ENCODE assay signal across 8 cellular contexts in the genomic region with DNA sequence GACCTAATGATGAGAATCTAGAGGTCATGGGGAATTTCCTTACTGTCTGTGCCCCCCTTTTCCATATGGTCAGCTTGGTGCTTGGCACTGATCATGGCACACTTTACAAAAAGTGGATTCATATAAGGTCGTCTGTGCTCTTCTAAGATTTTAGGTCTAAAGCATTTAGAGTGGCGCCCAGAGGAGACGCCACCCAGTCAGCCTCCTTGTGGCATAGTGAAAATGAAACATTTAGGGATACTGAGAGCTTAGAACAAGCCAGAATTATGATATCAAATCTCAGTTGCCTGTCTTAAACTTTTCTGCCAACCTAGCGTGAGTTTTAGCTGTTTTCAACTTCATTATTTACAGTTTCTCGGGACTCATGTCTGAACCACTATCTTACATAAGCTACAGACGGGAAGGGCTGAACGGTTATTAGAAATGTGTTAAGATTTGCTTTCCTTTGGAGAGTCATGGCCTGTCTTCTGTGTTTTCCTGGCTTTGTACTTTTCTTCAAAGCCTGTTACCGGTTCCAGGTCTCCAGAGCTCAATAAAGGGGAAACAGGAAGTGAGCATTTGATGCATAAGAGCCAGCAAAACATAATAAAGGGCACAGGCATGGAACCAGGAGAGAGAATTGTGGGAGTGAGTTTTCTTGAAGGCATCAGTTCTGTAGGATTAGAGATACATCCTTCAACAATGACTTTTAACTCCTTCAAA. TPM values are rescaled to one million over a fixed set of nuclear protein-coding genes. Genes with fewer than 3 reads are reported as not detected.
DNase-seq lines count a peak whose midpoint lies in the region; ATAC-seq, FAIRE-seq and TF ChIP-seq lines count a peak whose summit lies in the region.

No MANE protein-coding gene starts in this region.

- CTCF ChIA-PET in K562 (lab: Yijun Ruan, JAX; ENCODE audit: low intra/inter-chr PET ratio): no interaction called here

- peaks cover 98% of the 10 kb centered on the region for H3K79me2 ChIP-seq in K562 (ENCODE audit: control insufficient read depth, insufficient read depth, low read length)

- H3K27ac ChIP-seq in K562 (ENCODE audit: extremely low read depth, low read depth, low read length): peak overlapping the region; percentile 82

- TF ChIP-seq EP300 in K562 (IDR thresholded peaks at IDR 0.05; ENCODE audit: low read length): no peak

- H3K4me3 Mint-ChIP-seq in osteocyte (ENCODE audit: unreplicated experiment): no peak overlapping the region

- H3K4me1 Mint-ChIP-seq in osteocyte (ENCODE audit: unreplicated experiment): peaks cover 36% of the 10 kb centered on the region

- peak overlapping the region; percentile 92 for H3K27ac Mint-ChIP-seq in osteocyte (ENCODE audit: unreplicated experiment)

- no peak for TF ChIP-seq RAD21 in K562 (CRISPR knock-in tag; conservative IDR thresholded peaks at IDR 0.05 in 1 of 2, IDR thresholded peaks at IDR 0.05 in 1 of 2)

- WGBS in K562 (ENCODE audit: insufficient coverage, low coverage, missing lambda C conversion rate): 32% methylated on average over 8 of the region's 8 CpGs

- H3K36me3 Mint-ChIP-seq in osteocyte (ENCODE audit: unreplicated experiment): no peaks in the 10 kb centered on the region

- H4K20me1 ChIP-seq in K562 (replicated peaks; ENCODE audit: control insufficient read depth, insufficient read depth, low read length): no peaks in the 10 kb centered on the region

- no peak for TF ChIP-seq POLR2A in K562 (conservative IDR thresholded peaks at IDR 0.05)

- peak overlapping the region; percentile 63 for H3K4me2 ChIP-seq in K562 (ENCODE audit: insufficient read depth, low read length)

- POLR2A ChIA-PET in K562 (lab: Yijun Ruan, JAX): interaction anchor here (1.0 to 4.5 kb wide), 11 partner anchors 7 to 98 kb away, joined by 3 to 32 read pairs (median 5); a partner anchor contains a TSS

- H3K9me3 ChIP-seq in K562 (replicated peaks; ENCODE audit: control insufficient read depth, insufficient read depth, low read depth, low read length): no peaks in the 10 kb centered on the region

- ATAC-seq in GM19025 (IDR thresholded peaks at IDR 0.05; ENCODE audit: low read depth, unreplicated experiment) (peak; percentile 21), HG03097 (IDR thresholded peaks at IDR 0.05; ENCODE audit: low FRiP score, unreplicated experiment) (peak; percentile 11), K562 (peak; percentile 3; the same call in 2 of the 3 replicates), HG03025 (IDR thresholded peaks at IDR 0.05; ENCODE audit: low FRiP score, unreplicated experiment) (no peak), HG02884 (IDR thresholded peaks at IDR 0.05; ENCODE audit: unreplicated experiment) (no peak)

- in situ Hi-C loops in K562 (cut with MboI): no loop called here

- intact Hi-C loops in K562 (cut with micrococcal nuclease): no loop called here

- DNase-seq in K562 (ENCODE audit: extremely low read depth in 1 of 4, low spot score in 3 of 4): no peak
- DNase-seq in osteocyte (ENCODE audit: extremely low spot score, unreplicated experiment): no peak
- DNase-seq in hippocampal formation (lab: John Stamatoyannopoulos, UW): no peak
- DNase-seq in mucosa of gallbladder (ENCODE audit: low spot score): no peak

- H3K36me3 ChIP-seq in K562 (ENCODE audit: control insufficient read depth, insufficient read depth, low read length): no peaks in the 10 kb centered on the region

- no peak for FAIRE-seq in K562 (lab: Jason Lieb, UNC)

- no peak overlapping the region; the same call in 1 of the 2 replicates for H3K4me3 ChIP-seq in K562

- no peak for TF ChIP-seq CTCF in K562 (IDR thresholded peaks at IDR 0.05 in 2 of 3, conservative IDR thresholded peaks at IDR 0.05 in 1 of 3; ENCODE audit: insufficient read depth in 2 of 3, low read depth in 1 of 3, low read length in 3 of 3)
- no peak for TF ChIP-seq CTCF in osteocyte (IDR thresholded peaks at IDR 0.05)

- peaks cover 22 to 39% of the 10 kb centered on the region in 2 experiments for H3K4me1 ChIP-seq in K562 (replicated peaks in 1 of 2; ENCODE audit: control insufficient read depth in 2 of 2, insufficient read depth in 2 of 2, low read length in 2 of 2)

- no peaks in the 10 kb centered on the region for H3K9me3 Mint-ChIP-seq in osteocyte (ENCODE audit: unreplicated experiment)

- H3K27me3 ChIP-seq in K562 (ENCODE audit: control insufficient read depth in 2 of 2, insufficient read depth in 2 of 2, low read length in 2 of 2): no peaks in the 10 kb centered on the region

- no peaks in the 10 kb centered on the region for H3K9me1 ChIP-seq in K562 (ENCODE audit: control insufficient read depth, insufficient read depth, low read length)

- BruUV-seq in K562 (replicated peaks; lab: Mats Ljungman, UMichigan): no TSS peak

- no peaks in the 10 kb centered on the region for H3K27me3 Mint-ChIP-seq in osteocyte (ENCODE audit: unreplicated experiment)

- peak overlapping the region; percentile 61 for H2AFZ ChIP-seq in K562 (ENCODE audit: low read depth, low read length)

- H3K9ac ChIP-seq in K562 (ENCODE audit: insufficient read depth in 1 of 2, low read depth in 2 of 2, low read length in 2 of 2): peak overlapping the region; percentile 0 to 54; a peak in 3 of 4 replicates

TF ChIP-seq in K562, 482 proteins besides CTCF, POLR2A, EP300 and RAD21 (continues in another document):
- TF ChIP-seq MED1 (CRISPR knock-in tag; IDR thresholded peaks at IDR 0.05; ENCODE audit: borderline replicate concordance) (no peak), SPI1 (IDR thresholded peaks at IDR 0.05; ENCODE audit: borderline replicate concordance, low read depth, low read length) (peak; percentile 90), ZFX (CRISPR knock-in tag; IDR thresholded peaks at IDR 0.05) (peak; percentile 3; the same call in 1 of the 2 replicates), PHB2 (IDR thresholded peaks at IDR 0.05; ENCODE audit: low read depth) (no peak)
- TF ChIP-seq, protein P1, sequence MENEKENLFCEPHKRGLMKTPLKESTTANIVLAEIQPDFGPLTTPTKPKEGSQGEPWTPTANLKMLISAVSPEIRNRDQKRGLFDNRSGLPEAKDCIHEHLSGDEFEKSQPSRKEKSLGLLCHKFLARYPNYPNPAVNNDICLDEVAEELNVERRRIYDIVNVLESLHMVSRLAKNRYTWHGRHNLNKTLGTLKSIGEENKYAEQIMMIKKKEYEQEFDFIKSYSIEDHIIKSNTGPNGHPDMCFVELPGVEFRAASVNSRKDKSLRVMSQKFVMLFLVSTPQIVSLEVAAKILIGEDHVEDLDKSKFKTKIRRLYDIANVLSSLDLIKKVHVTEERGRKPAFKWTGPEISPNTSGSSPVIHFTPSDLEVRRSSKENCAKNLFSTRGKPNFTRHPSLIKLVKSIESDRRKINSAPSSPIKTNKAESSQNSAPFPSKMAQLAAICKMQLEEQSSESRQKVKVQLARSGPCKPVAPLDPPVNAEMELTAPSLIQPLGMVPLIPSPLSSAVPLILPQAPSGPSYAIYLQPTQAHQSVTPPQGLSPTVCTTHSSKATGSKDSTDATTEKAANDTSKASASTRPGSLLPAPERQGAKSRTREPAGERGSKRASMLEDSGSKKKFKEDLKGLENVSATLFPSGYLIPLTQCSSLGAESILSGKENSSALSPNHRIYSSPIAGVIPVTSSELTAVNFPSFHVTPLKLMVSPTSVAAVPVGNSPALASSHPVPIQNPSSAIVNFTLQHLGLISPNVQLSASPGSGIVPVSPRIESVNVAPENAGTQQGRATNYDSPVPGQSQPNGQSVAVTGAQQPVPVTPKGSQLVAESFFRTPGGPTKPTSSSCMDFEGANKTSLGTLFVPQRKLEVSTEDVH (IDR thresholded peaks at IDR 0.05; ENCODE audit: low read depth, partially characterized antibody): no peak

RNA-seq across cellular contexts. Expression of a gene that starts 13.7 kb away (rescaled TPM):
- 26.9 and 43.7 TPM in 2 replicates for total RNA-seq in K562 (2011; cell fraction: chromatin; rRNA removed; ENCODE audit: low replicate concordance)
- 26.5 and 31.6 TPM in 2 replicates for total RNA-seq in K562 (2011; cell fraction: nucleolus; rRNA removed)
- total RNA-seq in K562 (2011; cell fraction: nucleoplasm; rRNA removed): 33.2 and 34.4 TPM in 2 replicates
- 30.4 and 32.4 TPM in 2 replicates for total RNA-seq in K562 (2014; rRNA removed)
- 10.6 and 15.5 TPM in 2 replicates for total RNA-seq in K562 (2014; rRNA removed; fragmentation: Illumina TruSeq; extraction: Trizol)
- 17.2 and 18.8 TPM in 2 replicates for total RNA-seq in K562 (2015; rRNA removed; fragmentation: Illumina TruSeq; extraction: Trizol)
- total RNA-seq in K562 (2021): 35.3 and 37.7 TPM in 2 replicates
- 19.1 and 25.1 TPM in 2 replicates for polyA plus RNA-seq in K562 (2011; rRNA removed)
- polyA plus RNA-seq in K562 (2011; cell fraction: cytosol; rRNA removed): 16.8 and 30.1 TPM in 2 replicates
- 43.0 and 43.6 TPM in 2 replicates for polyA plus RNA-seq in K562 (2011; cell fraction: nucleus; rRNA removed)
- 24.0 and 31.0 TPM in 2 replicates for polyA plus RNA-seq in K562 (2012)
- 20.1 and 21.0 TPM in 2 replicates for polyA plus RNA-seq in K562 (2014; fragmentation: Illumina TruSeq; extraction: Trizol)
- polyA plus RNA-seq in K562 (2014; fragmentation: Nextera tagmentation; extraction: Ambion mirVana): 10 to 100 TPM in 1 of 2 experiments, 1 to 10 TPM in 1; 9.5 to 20.0 TPM
- 21.8 and 23.9 TPM in 2 replicates for polyA plus RNA-seq in K562 (2014; rRNA removed)
- polyA minus RNA-seq in K562 (2011; rRNA and poly(A)+ RNA removed): 17.3 and 24.2 TPM in 2 replicates
- 20.2 and 22.4 TPM in 2 replicates for polyA minus RNA-seq in K562 (2011; cell fraction: cytosol; rRNA and poly(A)+ RNA removed)
- 21.8 and 24.4 TPM in 2 replicates for polyA minus RNA-seq in K562 (2011; cell fraction: nucleus; rRNA and poly(A)+ RNA removed)
- total RNA-seq in osteocyte: 30.9 and 32.1 TPM in 2 replicates
- 30.7 TPM for total RNA-seq in mucosa of gallbladder

RNA-seq across cellular contexts. Expression of a gene that starts 27.6 kb away (rescaled TPM):
- total RNA-seq in K562 (2011; cell fraction: chromatin; rRNA removed; ENCODE audit: low replicate concordance): 271 and 313 TPM in 2 replicates
- total RNA-seq in K562 (2011; cell fraction: nucleolus; rRNA removed): 146 and 158 TPM in 2 replicates
- 157 and 158 TPM in 2 replicates for total RNA-seq in K562 (2011; cell fraction: nucleoplasm; rRNA removed)
- 19.6 and 35.1 TPM in 2 replicates for total RNA-seq in K562 (2014; rRNA removed)
- 32.2 and 34.7 TPM in 2 replicates for total RNA-seq in K562 (2014; rRNA removed; fragmentation: Illumina TruSeq; extraction: Trizol)
- 20.0 and 28.0 TPM in 2 replicates for total RNA-seq in K562 (2015; rRNA removed; fragmentation: Illumina TruSeq; extraction: Trizol)
- 81.3 and 94.3 TPM in 2 replicates for total RNA-seq in K562 (2021)
- 119 and 126 TPM in 2 replicates for polyA plus RNA-seq in K562 (2011; rRNA removed)
- polyA plus RNA-seq in K562 (2011; cell fraction: cytosol; rRNA removed): 89.5 and 105 TPM in 2 replicates
- polyA plus RNA-seq in K562 (2011; cell fraction: nucleus; rRNA removed): 307 and 327 TPM in 2 replicates
- 42.5 and 56.4 TPM in 2 replicates for polyA plus RNA-seq in K562 (2012)
- 47.6 and 59.0 TPM in 2 replicates for polyA plus RNA-seq in K562 (2014; fragmentation: Illumina TruSeq; extraction: Trizol)
- 10 to 100 TPM; 12.7 to 16.2 TPM for polyA plus RNA-seq in K562 (2014; fragmentation: Nextera tagmentation; extraction: Ambion mirVana)
- 52.2 and 57.4 TPM in 2 replicates for polyA plus RNA-seq in K562 (2014; rRNA removed)
- polyA minus RNA-seq in K562 (2011; rRNA and poly(A)+ RNA removed): 114 and 147 TPM in 2 replicates
- 38.2 and 42.9 TPM in 2 replicates for polyA minus RNA-seq in K562 (2011; cell fraction: cytosol; rRNA and poly(A)+ RNA removed)
- 63.0 and 94.5 TPM in 2 replicates for polyA minus RNA-seq in K562 (2011; cell fraction: nucleus; rRNA and poly(A)+ RNA removed)
- total RNA-seq in osteocyte: 58.8 and 63.3 TPM in 2 replicates
- total RNA-seq in mucosa of gallbladder: 72.5 TPM

Comparison
In these comparisons a context has a peak if more than half of its experiments do, and no peak if none do; other contexts are left out.
1. ATAC-seq: peak in GM19025 (single experiment), HG03097 (single experiment) and K562 (single experiment); none in HG03025 (single experiment) and HG02884 (single experiment).